ENCODE assay signal across 12 cellular contexts in the genomic region with DNA sequence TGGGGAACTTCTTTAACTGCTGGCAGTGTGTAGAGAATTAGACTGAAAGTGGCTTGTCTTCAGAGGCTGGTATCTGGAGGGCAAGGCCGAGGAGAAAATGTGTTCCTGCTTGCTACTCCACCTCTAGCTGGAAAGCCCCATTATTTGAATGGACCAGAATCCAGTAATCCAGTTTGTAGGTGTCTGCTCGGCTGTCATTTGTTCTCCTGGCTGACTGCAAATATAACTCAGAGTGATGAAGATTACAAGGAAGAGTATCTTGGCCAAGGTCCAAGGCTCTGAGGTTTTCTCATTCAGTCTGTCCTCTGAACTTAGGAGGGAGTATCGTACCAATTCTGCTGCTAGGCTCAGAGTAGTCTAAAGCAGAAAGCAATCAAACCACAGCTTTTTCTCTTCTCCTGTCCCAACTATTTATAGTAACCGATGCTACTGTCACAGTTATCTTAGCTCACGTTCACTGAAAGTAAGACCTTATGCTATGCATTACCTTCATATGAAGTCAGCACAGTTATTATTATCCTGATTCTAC.
DNase-seq lines count a peak whose midpoint lies in the region; ATAC-seq, FAIRE-seq and TF ChIP-seq lines count a peak whose summit lies in the region.
"Had no signal": no experiment of that assay in that cellular context is flagged by ENCODE, and none has a peak within 500 bp of the region (broad histone marks: within the 10 kb centered on the region; RNA-seq: fewer than 3 reads in every experiment).

No MANE protein-coding gene starts in this region.

- peak overlapping the region; percentile 73 for H3K4me2 ChIP-seq in GM12878 (ENCODE audit: control insufficient read depth, insufficient read depth)

- no peaks in the 10 kb centered on the region for H3K36me3 ChIP-seq in GM12878 (ENCODE audit: control insufficient read depth in 2 of 2, insufficient read depth in 2 of 2, low read length in 1 of 2)
- H3K36me3 ChIP-seq: esophagus squamous epithelium, neutrophil had no signal

- no peak overlapping the region for H2AFZ ChIP-seq in GM12878 (ENCODE audit: control insufficient read depth, low read depth, low read length)

- H3K27me3 Mint-ChIP-seq in naive thymus-derived CD8-positive, alpha-beta T cell = peaks cover 2 to 28% (median 7%) of the 10 kb centered on the region in 5 donors

- 0 out of 2 replicates have a peak, but pooled peaks have one; percentile 11 for TF ChIP-seq RAD21 in GM12878 (IDR thresholded peaks at IDR 0.05; ENCODE audit: insufficient read depth, low read depth, low read length)

- H3K4me1 ChIP-seq in GM12878 (ENCODE audit: control insufficient read depth, insufficient read depth, low read length) = peaks cover 45% of the 10 kb centered on the region

- SMC1A ChIA-PET in GM12878 (lab: Charles Lee; ENCODE audit: uncharacterized antibody, unreplicated experiment) = interaction anchor here (0.9 to 9.9 kb wide), 16 partner anchors 9 to 304 kb away, joined by 3 to 57 read pairs (median 6); no protein-coding TSS in a partner anchor

- no peaks in the 10 kb centered on the region; the same call in 2 of the 3 replicates for H3K9me3 ChIP-seq in GM12878 (replicated peaks; ENCODE audit: control insufficient read depth, insufficient read depth, low read length)
- H3K9me3 ChIP-seq: esophagus squamous epithelium, neutrophil had no signal

- no peaks in the 10 kb centered on the region for H4K20me1 ChIP-seq in GM12878 (ENCODE audit: control insufficient read depth, insufficient read depth)

- H3K79me2 ChIP-seq in GM12878 (ENCODE audit: control insufficient read depth, insufficient read depth, low read length) = no peaks in the 10 kb centered on the region; the same call in none of the 2 replicates

- DNase-seq in GM13976 (ENCODE audit: low spot score) (peak; percentile 32), GM12878 (ENCODE audit: low read depth, low spot score) (peak; percentile 68), RKO (ENCODE audit: low spot score) (no peak), COLO668 (lab: John Stamatoyannopoulos, UW; ENCODE audit: unreplicated experiment) (no peak), NCI-H1694 treated with DMSO at 0.1 percent for 48 hours (lab: John Stamatoyannopoulos, UW) (no peak)
- DNase-seq in naive thymus-derived CD8-positive, alpha-beta T cell = no peak
- DNase-seq: activated CD8-positive, alpha-beta memory T cell treated with anti-CD3 and anti-CD28 coated beads, Interleukin-2, amount 50 U/mL, for 48 hours; esophagus squamous epithelium; NCI-H524 had no signal

- H3K27ac Mint-ChIP-seq in naive thymus-derived CD8-positive, alpha-beta T cell = no peak overlapping the region

- 1% methylated on average over 5 of the region's 5 CpGs for WGBS in GM12878 (ENCODE audit: insufficient coverage, insufficient replicate concordance, low lambda C conversion rate, missing lambda C conversion rate)

- BruUV-seq in GM12878 (replicated peaks; lab: Mats Ljungman, UMichigan) = no TSS peak

- H3K27me3 ChIP-seq in GM12878 (replicated peaks in 1 of 2; ENCODE audit: control insufficient read depth in 2 of 2, insufficient read depth in 2 of 2, low read length in 1 of 2) = no peaks in the 10 kb centered on the region
- H3K27me3 ChIP-seq: esophagus squamous epithelium, neutrophil had no signal

- H3K9me3 Mint-ChIP-seq in naive thymus-derived CD8-positive, alpha-beta T cell = peaks cover 0 to 5% (median 0%) of the 10 kb centered on the region in 9 donors

- H3K4me1 Mint-ChIP-seq in naive thymus-derived CD8-positive, alpha-beta T cell = peaks cover 2 to 29% (median 4%) of the 10 kb centered on the region in 4 donors

- POLR2A ChIA-PET in GM12878 (lab: Charles Lee) = interaction anchor here (0.9 to 3.0 kb wide), 3 partner anchors 13 to 71 kb away, joined by 3 to 8 read pairs (median 3); no protein-coding TSS in a partner anchor
- POLR2A ChIA-PET in naive thymus-derived CD8-positive, alpha-beta T cell (lab: Charles Lee) = no interaction called here

- 0 out of 2 replicates have a peak overlapping the region, but pooled peaks have one; percentile 13 for H3K27ac ChIP-seq in GM12878 (ENCODE audit: control insufficient read depth, insufficient read depth)
- H3K27ac ChIP-seq: esophagus squamous epithelium, neutrophil had no signal

- RAD21 ChIA-PET in GM12878 (lab: Charles Lee; ENCODE audit: unreplicated experiment) = interaction anchor here (0.8 to 3.2 kb wide), 13 partner anchors 9 to 299 kb away, joined by 3 to 20 read pairs (median 5); a partner anchor contains a TSS

- no peaks in the 10 kb centered on the region for H3K36me3 Mint-ChIP-seq in naive thymus-derived CD8-positive, alpha-beta T cell

- peak; percentile 73 for ATAC-seq in GM19455 (IDR thresholded peaks at IDR 0.05; ENCODE audit: unreplicated experiment)
- ATAC-seq in HG03108 (IDR thresholded peaks at IDR 0.05; ENCODE audit: unreplicated experiment) = peak; percentile 72
- ATAC-seq in GM12878 = peak; percentile 85
- ATAC-seq in naive thymus-derived CD8-positive, alpha-beta T cell = no peak

- intact Hi-C loops in GM12878 (cut with micrococcal nuclease; ENCODE audit: unreplicated experiment) = no loop called here

- in situ Hi-C loops in GM13976 (cut with MboI; ENCODE audit: low sequenced_read_pairs, unreplicated experiment) = no loop called here
- in situ Hi-C loops in GM12878 (cut with MboI) = no loop called here

- no peak for TF ChIP-seq POLR2A in GM12878 (IDR thresholded peaks at IDR 0.05; ENCODE audit: low read depth, low read length)

- peak overlapping the region; percentile 29; the same call in 1 of the 2 replicates for H3K4me3 ChIP-seq in GM12878
- H3K4me3 ChIP-seq: esophagus squamous epithelium had no signal

- CTCF ChIA-PET in GM12878 (lab: Yijun Ruan, JAX) = interaction anchor here (0.9 to 5.0 kb wide), 12 partner anchors 8 to 303 kb away, joined by 3 to 20 read pairs (median 3); no protein-coding TSS in a partner anchor

- peak in 1 of 2 experiments; percentile 53; a peak in 2 of 4 replicates for TF ChIP-seq EP300 in GM12878 (IDR thresholded peaks at IDR 0.05; ENCODE audit: borderline replicate concordance in 1 of 2, control insufficient read depth in 1 of 2, low read depth in 2 of 2, low read length in 2 of 2)

- FAIRE-seq in GM12878 (lab: Jason Lieb, UNC) = peak; percentile 89

- H3K4me3 Mint-ChIP-seq in naive thymus-derived CD8-positive, alpha-beta T cell = no peak overlapping the region

- H3K9ac ChIP-seq in GM12878 (ENCODE audit: control insufficient read depth, insufficient read depth, low read length) = no peak overlapping the region

- TF ChIP-seq CTCF in GM13976 (IDR thresholded peaks at IDR 0.05; ENCODE audit: borderline replicate concordance, control extremely low read depth, extremely low read depth, insufficient read depth, missing control alignments) (no peak), GM12878 (IDR thresholded peaks at IDR 0.05 in 2 of 3, conservative IDR thresholded peaks at IDR 0.05 in 1 of 3; ENCODE audit: control insufficient read depth in 2 of 3, extremely low read depth in 1 of 3, insufficient read depth in 1 of 3, low read depth in 3 of 3, low read length in 3 of 3) (no peak)

TF ChIP-seq in GM12878, 131 proteins besides CTCF, POLR2A, EP300 and RAD21 (continues in another document):
- no peak for TF ChIP-seq YY1 (IDR thresholded peaks at IDR 0.05; ENCODE audit: low read depth, low read length)
- no peak for TF ChIP-seq MXI1 (IDR thresholded peaks at IDR 0.05; ENCODE audit: low read depth, low read length)
- TF ChIP-seq, protein P1, sequence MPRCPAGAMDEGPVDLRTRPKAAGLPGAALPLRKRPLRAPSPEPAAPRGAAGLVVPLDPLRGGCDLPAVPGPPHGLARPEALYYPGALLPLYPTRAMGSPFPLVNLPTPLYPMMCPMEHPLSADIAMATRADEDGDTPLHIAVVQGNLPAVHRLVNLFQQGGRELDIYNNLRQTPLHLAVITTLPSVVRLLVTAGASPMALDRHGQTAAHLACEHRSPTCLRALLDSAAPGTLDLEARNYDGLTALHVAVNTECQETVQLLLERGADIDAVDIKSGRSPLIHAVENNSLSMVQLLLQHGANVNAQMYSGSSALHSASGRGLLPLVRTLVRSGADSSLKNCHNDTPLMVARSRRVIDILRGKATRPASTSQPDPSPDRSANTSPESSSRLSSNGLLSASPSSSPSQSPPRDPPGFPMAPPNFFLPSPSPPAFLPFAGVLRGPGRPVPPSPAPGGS (IDR thresholded peaks at IDR 0.05; ENCODE audit: borderline replicate concordance, insufficient read depth, low read depth, low read length, poor library complexity, severe bottlenecking) = no peak
- no peak for TF ChIP-seq KAT2A (conservative IDR thresholded peaks at IDR 0.05; ENCODE audit: control insufficient read depth, low read depth, low read length)
- peak; percentile 95 for TF ChIP-seq ZBED1 (IDR thresholded peaks at IDR 0.05; ENCODE audit: borderline replicate concordance)
- TF ChIP-seq ZNF217 (IDR thresholded peaks at IDR 0.05) = no peak
- TF ChIP-seq, protein P2, sequence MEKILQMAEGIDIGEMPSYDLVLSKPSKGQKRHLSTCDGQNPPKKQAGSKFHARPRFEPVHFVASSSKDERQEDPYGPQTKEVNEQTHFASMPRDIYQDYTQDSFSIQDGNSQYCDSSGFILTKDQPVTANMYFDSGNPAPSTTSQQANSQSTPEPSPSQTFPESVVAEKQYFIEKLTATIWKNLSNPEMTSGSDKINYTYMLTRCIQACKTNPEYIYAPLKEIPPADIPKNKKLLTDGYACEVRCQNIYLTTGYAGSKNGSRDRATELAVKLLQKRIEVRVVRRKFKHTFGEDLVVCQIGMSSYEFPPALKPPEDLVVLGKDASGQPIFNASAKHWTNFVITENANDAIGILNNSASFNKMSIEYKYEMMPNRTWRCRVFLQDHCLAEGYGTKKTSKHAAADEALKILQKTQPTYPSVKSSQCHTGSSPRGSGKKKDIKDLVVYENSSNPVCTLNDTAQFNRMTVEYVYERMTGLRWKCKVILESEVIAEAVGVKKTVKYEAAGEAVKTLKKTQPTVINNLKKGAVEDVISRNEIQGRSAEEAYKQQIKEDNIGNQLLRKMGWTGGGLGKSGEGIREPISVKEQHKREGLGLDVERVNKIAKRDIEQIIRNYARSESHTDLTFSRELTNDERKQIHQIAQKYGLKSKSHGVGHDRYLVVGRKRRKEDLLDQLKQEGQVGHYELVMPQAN (conservative IDR thresholded peaks at IDR 0.05) = no peak
- TF ChIP-seq ZSCAN29 (IDR thresholded peaks at IDR 0.05) = no peak
- TF ChIP-seq ESRRA (IDR thresholded peaks at IDR 0.05; ENCODE audit: low read length) = no peak
- no peak for TF ChIP-seq KLF5 (IDR thresholded peaks at IDR 0.05; ENCODE audit: partially characterized antibody)
- peak in 1 of 2 experiments; percentile 52; a peak in 1 of 4 replicates for TF ChIP-seq ETV6 (conservative IDR thresholded peaks at IDR 0.05 in 1 of 2, IDR thresholded peaks at IDR 0.05 in 1 of 2; ENCODE audit: borderline replicate concordance in 1 of 2, low read depth in 1 of 2)
- peak; percentile 89 for TF ChIP-seq MEF2B (IDR thresholded peaks at IDR 0.05; ENCODE audit: partially characterized antibody, poor library complexity, severe bottlenecking)
- peak; percentile 47; the same call in 1 of the 2 replicates for TF ChIP-seq GATAD2B (conservative IDR thresholded peaks at IDR 0.05; ENCODE audit: low read depth)
- peak; percentile 94 to 95 for TF ChIP-seq BHLHE40 (IDR thresholded peaks at IDR 0.05; ENCODE audit: borderline replicate concordance in 1 of 2, low read depth in 2 of 2, low read length in 1 of 2)
- peak; percentile 89 for TF ChIP-seq CBFB (IDR thresholded peaks at IDR 0.05; ENCODE audit: low read depth)

Comparison
In these comparisons a context has a peak if more than half of its experiments do, and no peak if none do; other contexts are left out.
1. DNase-seq: peak in GM13976 (single experiment) and GM12878 (single experiment); none in RKO (single experiment), COLO668 (single experiment), NCI-H1694 treated with DMSO at 0.1 percent for 48 hours (single experiment) and naive thymus-derived CD8-positive, alpha-beta T cell (0 of 10).
2. ATAC-seq: peak in GM19455 (single experiment), HG03108 (single experiment) and GM12878 (single experiment); none in naive thymus-derived CD8-positive, alpha-beta T cell (0 of 2).